14 cellular contexts compared by ENCODE assay signal in the genomic region with DNA sequence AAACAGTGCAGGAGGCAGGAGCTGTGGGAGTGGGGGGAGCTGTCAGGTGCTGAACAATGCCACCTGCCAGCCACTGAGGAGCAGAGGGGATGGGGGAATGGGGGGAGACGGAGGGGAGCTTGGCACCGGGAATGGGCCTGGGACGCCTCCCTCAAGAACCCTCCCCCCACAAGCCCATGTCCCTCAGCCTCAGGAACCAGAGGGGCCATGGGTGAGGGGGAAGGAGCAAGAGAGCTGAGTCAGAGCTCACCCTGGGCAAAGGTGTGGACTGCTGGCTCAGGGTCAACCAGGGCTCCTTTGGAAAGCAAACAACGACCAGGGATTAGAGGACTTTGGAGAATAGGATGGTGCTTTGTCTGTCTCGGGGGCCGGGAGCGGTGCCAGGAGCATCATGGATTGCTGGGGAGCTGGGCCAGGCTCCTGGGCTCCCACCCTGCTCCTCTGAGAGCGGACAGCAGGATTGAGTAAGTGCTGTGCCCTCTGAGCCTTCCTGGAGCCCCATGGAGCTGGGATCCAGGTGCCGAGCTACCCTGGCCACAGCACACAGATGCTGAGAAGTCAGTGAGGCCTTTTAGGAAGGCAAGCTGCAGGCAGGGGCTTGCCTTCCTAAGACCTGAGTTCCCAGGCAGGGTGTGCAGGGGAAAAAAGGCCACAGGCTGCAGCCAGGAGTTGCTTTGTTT. TPM values are rescaled to one million over a fixed set of nuclear protein-coding genes. Genes with fewer than 3 reads are reported as not detected.
DNase-seq lines count a peak whose midpoint lies in the region; ATAC-seq and TF ChIP-seq lines count a peak whose summit lies in the region.
"Not testable (repeated sequence)": the region's sequence is repeated elsewhere in the genome, so short reads cannot be mapped to it uniquely, and the experiment has no call there.
"Had no signal": no experiment of that assay in that cellular context is flagged by ENCODE, and none has a peak within 500 bp of the region (broad histone marks: within the 10 kb centered on the region; RNA-seq: fewer than 3 reads in every experiment).

No MANE protein-coding gene starts in this region.

- H3K27ac Mint-ChIP-seq in brain (peak overlapping the region in 4 of 5 experiments; percentile 43 to 60 (median 48)), glutamatergic neuron (ENCODE audit: unreplicated experiment) (peak overlapping the region; percentile 38)

- CTCF ChIA-PET in RWPE1 (lab: Yijun Ruan, JAX) = interaction anchor here (0.6 to 1.2 kb wide), 3 partner anchors 49 to 347 kb away, joined by 3 read pairs; no protein-coding TSS in a partner anchor

- peak; percentile 51 for DNase-seq in DMS 273 (lab: John Stamatoyannopoulos, UW; ENCODE audit: unreplicated experiment)
- DNase-seq in NCI-H1417 (lab: John Stamatoyannopoulos, UW) = peak in 2 of 3 experiments; percentile 64 to 69
- DNase-seq in NCI-H2171 treated with DMSO at 0.1 percent for 48 hours (lab: John Stamatoyannopoulos, UW) = peak; percentile 83
- DNase-seq in RWPE1 (ENCODE audit: low spot score); glutamatergic neuron: not testable (repeated sequence)
- DNase-seq in right lobe of liver = peak in 1 of 3 donors; percentile 57
- DNase-seq in ureter (ENCODE audit: low spot score) = peak; percentile 35

- not testable (repeated sequence) for H3K4me3 Mint-ChIP-seq in brain; glutamatergic neuron (ENCODE audit: unreplicated experiment)

- H3K27ac ChIP-seq in RWPE1 = peak overlapping the region; percentile 86
- not testable (repeated sequence) for H3K27ac ChIP-seq in right lobe of liver

- H3K36me3 Mint-ChIP-seq in brain; glutamatergic neuron (ENCODE audit: unreplicated experiment): not testable (repeated sequence)

- H3K9me3 Mint-ChIP-seq in brain; glutamatergic neuron (ENCODE audit: unreplicated experiment): not testable (repeated sequence)

- intact Hi-C loops in right lobe of liver (cut with DNase I) = not testable (repeated sequence)

- H3K9me3 ChIP-seq in right lobe of liver = not testable (repeated sequence)

- POLR2A ChIA-PET in RWPE1 (lab: Yijun Ruan, JAX; ENCODE audit: low non-redundant PET) = not testable (repeated sequence)

- TF ChIP-seq CTCF in RWPE1 (conservative IDR thresholded peaks at IDR 0.05; ENCODE audit: low read depth); brain (conservative IDR thresholded peaks at IDR 0.05); glutamatergic neuron (IDR thresholded peaks at IDR 0.05; ENCODE audit: partially characterized antibody, unreplicated experiment); right lobe of liver (IDR thresholded peaks at IDR 0.05): not testable (repeated sequence)

- H3K4me1 Mint-ChIP-seq in brain (peaks cover 47% of the 10 kb centered on the region), glutamatergic neuron (ENCODE audit: low read depth, unreplicated experiment) (peaks cover 25% of the 10 kb centered on the region)

- H3K4me1 ChIP-seq in right lobe of liver = peaks cover 0 to 11% (median 0%) of the 10 kb centered on the region in 4 donors

- ATAC-seq in right lobe of liver = peak in 3 of 4 donors; percentile 13 to 66 (median 65)

- H3K27me3 ChIP-seq in right lobe of liver = not testable (repeated sequence)

- H3K4me3 ChIP-seq in right lobe of liver = not testable (repeated sequence)

- H3K36me3 ChIP-seq in right lobe of liver = not testable (repeated sequence)

- 39% methylated on average over 5 of the region's 9 CpGs for WGBS in right lobe of liver (ENCODE audit: insufficient coverage, low coverage, low lambda C conversion rate, missing lambda C conversion rate)

- H3K27me3 Mint-ChIP-seq in brain; glutamatergic neuron (ENCODE audit: unreplicated experiment): not testable (repeated sequence)

- TF ChIP-seq POLR2A in right lobe of liver (IDR thresholded peaks at IDR 0.05) = not testable (repeated sequence)

RNA-seq across cellular contexts. Expression of gene GPAT2, which starts 33.3 kb away (rescaled TPM):
- polyA plus RNA-seq in brain (ENCODE audit: insufficient read depth, low read depth, low replicate concordance) = 1.5 TPM
- total RNA-seq in glutamatergic neuron (ENCODE audit: unreplicated experiment) (0.47 TPM), right lobe of liver (1 to 10 TPM in 2 of 6 experiments, under 1 TPM in 2, not detected in 2; 0.39 to 2.0 (median 0.90) TPM), ureter (6.7 TPM)
- total RNA-seq: A673, GM12878, smooth muscle cell had no signal

RNA-seq across cellular contexts. Expression of gene ADRA2B, which starts 48.3 kb away (rescaled TPM):
- 0.48 TPM for polyA plus RNA-seq in brain (ENCODE audit: insufficient read depth, low read depth, low replicate concordance)
- 0.91 TPM for total RNA-seq in glutamatergic neuron (ENCODE audit: unreplicated experiment)
- total RNA-seq in right lobe of liver = 1 to 10 TPM; 1.7 to 8.1 (median 3.2) TPM
- 1.1 TPM for total RNA-seq in ureter
- total RNA-seq: A673, fibroblast of lung, GM23248 had no signal
- polyA plus RNA-seq: CD4-positive, CD25-positive, alpha-beta regulatory T cell; GM23248 had no signal
